8 cellular contexts compared by ENCODE assay signal in genomic region chr4:168318266-168318895, GRCh38. TPM values are rescaled to one million over a fixed set of nuclear protein-coding genes. Genes with fewer than 3 reads are reported as not detected.
A peak's percentile ranks its signal among the peaks of the same experiment; 100 is the strongest.
DNase-seq lines count a peak whose midpoint lies in the region; ATAC-seq and TF ChIP-seq lines count a peak whose summit lies in the region.

TSS of gene DDX60 (minus strand) at chr4:168318752. CDS start at chr4:168311259, 7,493 bp downstream.

- H3K9me3 Mint-ChIP-seq in activated naive CD8-positive, alpha-beta T cell treated with anti-CD3 and anti-CD28 coated beads, Interleukin-2, amount 10 ng/mL, durations not matched to agents 7 days and 5 days, result peaks cover 14% of the 10 kb centered on the region

- intact Hi-C loops in Right ventricle myocardium superior (cut with DNase I), result no loop called here
- intact Hi-C loops in tibial artery (cut with DNase I; ENCODE audit: low total_unique reads), result loop anchor here (10.0 kb wide), 1 partner anchor 166 kb away; the partner anchor contains the start of gene DDX60L

- peak within 1 kb of the TSS; percentile 89 for H3K27ac Mint-ChIP-seq in activated naive CD8-positive, alpha-beta T cell treated with anti-CD3 and anti-CD28 coated beads, Interleukin-2, amount 10 ng/mL, durations not matched to agents 7 days and 5 days

- peak; percentile 98 for ATAC-seq in GM21825 (IDR thresholded peaks at IDR 0.05; ENCODE audit: unreplicated experiment)
- ATAC-seq in activated naive CD8-positive, alpha-beta T cell treated with anti-CD3 and anti-CD28 coated beads, Interleukin-2, amount 10 ng/mL, durations not matched to agents 7 days and 5 days (ENCODE audit: low read depth), result peak; percentile 94
- peak; percentile 97 for ATAC-seq in Right ventricle myocardium superior (ENCODE audit: poor library complexity)

- no peaks in the 10 kb centered on the region for H3K9me2 ChIP-seq in Karpas-422 (replicated peaks; ENCODE audit: insufficient read depth, low read length)

- DNase-seq in ELR (ENCODE audit: low read depth) (peak; percentile 92), Karpas-422 (peak; percentile 84), SKM-1 treated with dmso at 0.1 percent for 144 hours (lab: John Stamatoyannopoulos, UW; ENCODE audit: unreplicated experiment) (peak; percentile 56), Right ventricle myocardium superior (peak; percentile 80), tibial artery (peak; percentile 55 to 83)
- peak; percentile 84 for DNase-seq in activated naive CD8-positive, alpha-beta T cell treated with anti-CD3 and anti-CD28 coated beads, Interleukin-2, amount 10 ng/mL, durations not matched to agents 7 days and 5 days

- H3K27me3 Mint-ChIP-seq in activated naive CD8-positive, alpha-beta T cell treated with anti-CD3 and anti-CD28 coated beads, Interleukin-2, amount 10 ng/mL, durations not matched to agents 7 days and 5 days, result no peaks in the 10 kb centered on the region

- H3K4me3 ChIP-seq in Karpas-422 (ENCODE audit: low read length) (peak within 1 kb of the TSS; percentile 81), parathyroid adenoma (ENCODE audit: low read depth, low read length) (peak within 1 kb of the TSS; percentile 87), tibial artery (peak within 1 kb of the TSS; percentile 75 to 85)

- H3K36me3 ChIP-seq in Karpas-422 (ENCODE audit: insufficient read depth, low read length) (no peaks in the 10 kb centered on the region), parathyroid adenoma (ENCODE audit: control insufficient read depth, insufficient read depth, low read length) (no peaks in the 10 kb centered on the region), tibial artery (no peaks in the 10 kb centered on the region)

- peaks cover 57% of the 10 kb centered on the region for H3K4me1 Mint-ChIP-seq in activated naive CD8-positive, alpha-beta T cell treated with anti-CD3 and anti-CD28 coated beads, Interleukin-2, amount 10 ng/mL, durations not matched to agents 7 days and 5 days

- no peaks in the 10 kb centered on the region for H3K27me3 ChIP-seq in Karpas-422 (ENCODE audit: low read length)
- no peaks in the 10 kb centered on the region for H3K27me3 ChIP-seq in parathyroid adenoma (ENCODE audit: control insufficient read depth, insufficient read depth, low read length)
- H3K27me3 ChIP-seq in tibial artery, result no peaks in the 10 kb centered on the region

- POLR2A ChIA-PET in activated naive CD8-positive, alpha-beta T cell treated with anti-CD3 and anti-CD28 coated beads, Interleukin-2, amount 10 ng/mL, durations not matched to agents 7 days and 5 days (lab: Charles Lee), result interaction anchor here (0.7 to 2.6 kb wide), 12 partner anchors 11 to 1294 kb away, joined by 3 to 38 read pairs (median 4); partner anchors contain the start of genes DDX60L and NEK1

- H3K27ac ChIP-seq in Karpas-422 (ENCODE audit: low read length) (0 out of 2 replicates have a peak within 1 kb of the TSS, but pooled peaks have one; percentile 51), parathyroid adenoma (peak within 1 kb of the TSS; percentile 94), tibial artery (peak within 1 kb of the TSS; percentile 94 to 97)

- peak within 1 kb of the TSS; percentile 96 for H2AFZ ChIP-seq in Karpas-422 (ENCODE audit: low read length)
- H2AFZ ChIP-seq in parathyroid adenoma, result peak within 1 kb of the TSS; percentile 85

- H3K4me2 ChIP-seq in Karpas-422 (ENCODE audit: low read depth, low read length, poor library complexity, severe bottlenecking), result peak within 1 kb of the TSS; percentile 82
- H3K4me2 ChIP-seq in parathyroid adenoma (ENCODE audit: low read length), result peak within 1 kb of the TSS; percentile 61

- H4K20me1 ChIP-seq in Karpas-422 (ENCODE audit: insufficient read depth, low read depth, low read length), result no peaks in the 10 kb centered on the region

- peaks cover 58% of the 10 kb centered on the region for H3K36me3 Mint-ChIP-seq in activated naive CD8-positive, alpha-beta T cell treated with anti-CD3 and anti-CD28 coated beads, Interleukin-2, amount 10 ng/mL, durations not matched to agents 7 days and 5 days

- H3K9me3 ChIP-seq in Karpas-422 (ENCODE audit: low read length) (no peaks in the 10 kb centered on the region), parathyroid adenoma (ENCODE audit: control insufficient read depth, low read length) (no peaks in the 10 kb centered on the region), tibial artery (no peaks in the 10 kb centered on the region)

- H3K4me1 ChIP-seq in Karpas-422 (ENCODE audit: low read length) (peaks cover 16% of the 10 kb centered on the region), parathyroid adenoma (no peaks in the 10 kb centered on the region), tibial artery (peaks cover 0 to 9% (median 3%) of the 10 kb centered on the region in 4 donors)

- H3K9ac ChIP-seq in Karpas-422 (ENCODE audit: low read length) (peak within 1 kb of the TSS; percentile 86), parathyroid adenoma (peak within 1 kb of the TSS; percentile 35)

- TF ChIP-seq CTCF in parathyroid adenoma (IDR thresholded peaks at IDR 0.05) (peak; percentile 29), tibial artery (IDR thresholded peaks at IDR 0.05) (peak; percentile 39 to 41)

- H3K4me3 Mint-ChIP-seq in activated naive CD8-positive, alpha-beta T cell treated with anti-CD3 and anti-CD28 coated beads, Interleukin-2, amount 10 ng/mL, durations not matched to agents 7 days and 5 days, result peak within 1 kb of the TSS; percentile 95

- H3K79me2 ChIP-seq in Karpas-422 (ENCODE audit: low read length) (no peaks in the 10 kb centered on the region), parathyroid adenoma (no peaks in the 10 kb centered on the region)

RNA-seq across cellular contexts. Expression of gene DDX60, which starts in this region (rescaled TPM):
- total RNA-seq in Karpas-422 (2014; rRNA removed; shearing (Covaris generic); ENCODE audit: low replicate concordance), result 4.2 and 9.2 TPM in 2 replicates
- 100 to 1,000 TPM; 137 to 141 TPM for total RNA-seq in activated naive CD8-positive, alpha-beta T cell treated with anti-CD3 and anti-CD28 coated beads, Interleukin-2, amount 10 ng/mL, durations not matched to agents 7 days and 5 days
- 4.4 TPM for total RNA-seq in Right ventricle myocardium superior

Comparison
In these comparisons a context has a peak if more than half of its experiments do, and no peak if none do; other contexts are left out.
1. Peak in every context shown above with its lines: DNase-seq, ATAC-seq, H3K4me3 ChIP-seq and H3K27ac ChIP-seq.
2. RNA of gene DDX60 (total RNA-seq): 137 to 141 TPM in activated naive CD8-positive, alpha-beta T cell treated with anti-CD3 and anti-CD28 coated beads, Interleukin-2, amount 10 ng/mL, durations not matched to agents 7 days and 5 days; 4.2 to 9.2 TPM in Karpas-422 and 4.4 TPM in Right ventricle myocardium superior (single experiment); every median in the first group is over 10 times any median in the second.